1 cellular context compared by ENCODE assay signal in the genomic region with DNA sequence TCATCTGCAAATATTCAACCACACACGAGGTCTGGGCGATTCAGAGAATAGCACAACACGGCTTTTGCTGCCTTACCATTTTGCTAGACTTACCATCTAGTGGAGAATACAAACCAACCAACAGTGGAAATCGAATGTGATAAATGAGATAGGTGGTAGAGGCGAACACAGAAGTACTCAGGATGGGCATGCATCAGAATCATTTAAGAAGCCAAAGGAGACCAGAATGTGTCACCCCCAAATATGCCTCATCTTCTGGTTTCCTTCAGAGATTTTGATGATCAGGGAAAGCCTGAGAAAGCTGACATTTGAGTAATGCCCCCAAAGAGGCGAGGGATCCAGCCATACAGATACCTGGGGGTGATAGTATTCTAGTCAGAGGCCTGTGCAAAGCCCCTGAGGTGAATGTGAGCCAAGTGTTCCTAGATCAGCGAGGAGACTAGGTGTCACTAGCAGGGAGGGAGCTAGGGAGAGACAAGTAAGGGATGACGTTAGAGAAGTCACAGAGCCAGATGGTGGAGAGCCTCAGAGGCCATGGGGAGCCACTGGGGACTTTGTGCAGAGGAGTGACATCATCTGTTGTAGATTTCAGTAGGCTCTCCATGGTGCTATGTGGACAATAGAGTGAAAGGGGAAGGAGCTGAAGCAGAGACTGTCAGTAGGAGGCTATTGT.
TF ChIP-seq lines count a peak whose summit lies in the region.

No MANE protein-coding gene starts in this region.

TF ChIP-seq in WTC11, 78 proteins besides CTCF, POLR2A, EP300 and RAD21 (continued from another document):
- TF ChIP-seq, protein P1, sequence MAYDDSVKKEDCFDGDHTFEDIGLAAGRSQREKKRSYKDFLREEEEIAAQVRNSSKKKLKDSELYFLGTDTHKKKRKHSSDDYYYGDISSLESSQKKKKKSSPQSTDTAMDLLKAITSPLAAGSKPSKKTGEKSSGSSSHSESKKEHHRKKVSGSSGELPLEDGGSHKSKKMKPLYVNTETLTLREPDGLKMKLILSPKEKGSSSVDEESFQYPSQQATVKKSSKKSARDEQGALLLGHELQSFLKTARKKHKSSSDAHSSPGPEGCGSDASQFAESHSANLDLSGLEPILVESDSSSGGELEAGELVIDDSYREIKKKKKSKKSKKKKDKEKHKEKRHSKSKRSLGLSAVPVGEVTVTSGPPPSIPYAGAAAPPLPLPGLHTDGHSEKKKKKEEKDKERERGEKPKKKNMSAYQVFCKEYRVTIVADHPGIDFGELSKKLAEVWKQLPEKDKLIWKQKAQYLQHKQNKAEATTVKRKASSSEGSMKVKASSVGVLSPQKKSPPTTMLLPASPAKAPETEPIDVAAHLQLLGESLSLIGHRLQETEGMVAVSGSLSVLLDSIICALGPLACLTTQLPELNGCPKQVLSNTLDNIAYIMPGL (CRISPR knock-in tag; IDR thresholded peaks at IDR 0.05), result no peak
- TF ChIP-seq ZNF281 (CRISPR knock-in tag; IDR thresholded peaks at IDR 0.05), result no peak
- TF ChIP-seq NFATC4 (CRISPR knock-in tag; IDR thresholded peaks at IDR 0.05), result no peak
